ENCODE assay signal across 21 cellular contexts in the genomic region with DNA sequence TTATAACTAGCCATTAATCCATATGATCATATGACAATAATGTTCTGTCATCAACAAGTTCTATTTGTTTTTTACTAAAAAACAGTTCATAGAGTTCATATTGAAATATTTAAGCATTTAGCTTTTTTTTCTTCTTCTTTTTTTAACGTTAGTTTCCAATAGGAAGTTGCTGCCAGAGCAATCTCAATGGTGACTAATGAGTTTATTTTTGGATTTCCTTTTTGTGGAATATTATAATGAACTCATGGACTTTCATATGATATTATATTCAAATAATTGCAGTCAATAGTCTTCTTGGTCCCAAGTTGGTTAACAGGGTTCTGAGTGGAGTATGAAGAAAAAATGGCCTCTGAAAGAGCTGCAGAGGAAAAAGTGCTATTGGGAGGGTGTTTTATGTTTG.
"Had no signal": no experiment of that assay in that cellular context is flagged by ENCODE, and none has a peak within 500 bp of the region (broad histone marks: within the 10 kb centered on the region; RNA-seq: fewer than 3 reads in every experiment).

No MANE protein-coding gene starts in this region.

- H3K9me3 ChIP-seq: colonic mucosa, gastrocnemius medialis, lower lobe of right lung, psoas muscle, right lobe of liver, upper lobe of left lung had no signal

- H3K4me1 ChIP-seq: colonic mucosa, gastrocnemius medialis, left ventricle myocardium inferior, lower lobe of right lung, psoas muscle, spleen, tibial artery, upper lobe of left lung, uterus had no signal

- ATAC-seq: gastrocnemius medialis; left cardiac atrium; lower lobe of right lung; psoas muscle; right lobe of liver; stimulated activated memory B cell treated with anti-CD40 and anti-IgM and Interleukin-4, amounts not matched to agents 10 μg/mL and 1 μg/mL and 100 μg/mL, for 72 hours had no signal

- DNase-seq: colonic mucosa; effector CD4-positive, alpha-beta T cell; endodermal cell; gastrocnemius medialis; left cardiac atrium; left ventricle myocardium inferior; lower lobe of right lung; mesenchymal stem cell; midbrain; naive B cell; psoas muscle; retina; right lobe of liver; spleen; stimulated activated CD4-positive, alpha-beta T cell treated with anti-CD3 and anti-CD28 coated beads, Interleukin-15, amount 100 ng/mL, for 24 hours; stimulated activated CD4-positive, alpha-beta T cell treated with anti-CD3 and anti-CD28 coated beads, Interleukin-1b, Interleukin-23, amount 100 ng/mL, for 48 hours; stimulated activated CD4-positive, alpha-beta T cell treated with anti-CD3 and anti-CD28 coated beads, Interleukin-4, amount 100 ng/mL, for 24 hours; tibial artery; upper lobe of left lung; uterus had no signal

- H3K27ac ChIP-seq: colonic mucosa, gastrocnemius medialis, left ventricle myocardium inferior, lower lobe of right lung, psoas muscle, right lobe of liver, tibial artery, upper lobe of left lung, uterus had no signal

- H3K4me3 ChIP-seq: colonic mucosa, gastrocnemius medialis, left ventricle myocardium inferior, lower lobe of right lung, psoas muscle, right lobe of liver, spleen, tibial artery, upper lobe of left lung, uterus had no signal

- H3K36me3 ChIP-seq: colonic mucosa, gastrocnemius medialis, lower lobe of right lung, right lobe of liver, spleen, tibial artery, upper lobe of left lung, uterus had no signal
